Comparison of ENCODE assay signal across 8 cellular contexts in genomic region chr4:20251061-20251795, GRCh38. TPM values are rescaled to one million over a fixed set of nuclear protein-coding genes. Genes with fewer than 3 reads are reported as not detected.
DNase-seq lines count a peak whose midpoint lies in the region; ATAC-seq and TF ChIP-seq lines count a peak whose summit lies in the region.

No MANE protein-coding gene starts in this region.

- H3K27ac Mint-ChIP-seq in activated T-cell treated with anti-CD3 and anti-CD28 coated beads, Interleukin-2, amount 50 U/mL, for 72 hours, result no peak overlapping the region
- H3K27ac Mint-ChIP-seq in activated T-cell treated with anti-CD3 and anti-CD28 coated beads, Interleukin-2, amount 50 U/mL, for 24 hours, result no peak overlapping the region
- no peak overlapping the region for H3K27ac Mint-ChIP-seq in stimulated activated effector memory CD8-positive, alpha-beta T cell treated with anti-CD3 and anti-CD28 coated beads, Interleukin-12 subunit alpha, Interleukin-12 subunit beta, amount 100 ng/mL, for 72 hours

- H3K9me3 Mint-ChIP-seq in activated T-cell treated with anti-CD3 and anti-CD28 coated beads, Interleukin-2, amount 50 U/mL, for 72 hours, result no peaks in the 10 kb centered on the region
- peaks cover 3% of the 10 kb centered on the region for H3K9me3 Mint-ChIP-seq in activated T-cell treated with anti-CD3 and anti-CD28 coated beads, Interleukin-2, amount 50 U/mL, for 24 hours
- H3K9me3 Mint-ChIP-seq in stimulated activated effector memory CD8-positive, alpha-beta T cell treated with anti-CD3 and anti-CD28 coated beads, Interleukin-12 subunit alpha, Interleukin-12 subunit beta, amount 100 ng/mL, for 72 hours, result peaks cover 6% of the 10 kb centered on the region

- H3K27me3 ChIP-seq in PC-3 (ENCODE audit: low read length) (no peaks in the 10 kb centered on the region), foreskin keratinocyte (no peaks in the 10 kb centered on the region)

- intact Hi-C loops in PC-3 (cut with micrococcal nuclease), result loop anchor here (5.0 kb wide), 1 partner anchor 794 kb away; no protein-coding TSS in a partner anchor

- H3K27ac ChIP-seq in PC-3 (ENCODE audit: low read length) (peak overlapping the region; percentile 28; the same call in 1 of the 2 replicates), foreskin keratinocyte (no peak overlapping the region)

- TF ChIP-seq CTCF in PC-3 (conservative IDR thresholded peaks at IDR 0.05; ENCODE audit: low read depth, low read length), result no peak
- TF ChIP-seq CTCF in foreskin keratinocyte (conservative IDR thresholded peaks at IDR 0.05), result no peak

- H3K36me3 ChIP-seq in PC-3 (ENCODE audit: low read depth, low read length), result no peaks in the 10 kb centered on the region

- CTCF ChIA-PET in PC-3 (lab: Charles Lee), result no interaction called here

- H3K9me3 ChIP-seq in PC-3 (ENCODE audit: low read length), result no peaks in the 10 kb centered on the region

- H3K4me3 ChIP-seq in PC-3 (ENCODE audit: low read length), result peak overlapping the region; percentile 96

- DNase-seq in activated T-cell treated with anti-CD3 and anti-CD28 coated beads, Interleukin-2, amount 50 U/mL, for 72 hours, result no peak
- DNase-seq in activated T-cell treated with anti-CD3 and anti-CD28 coated beads, Interleukin-2, amount 50 U/mL, for 24 hours, result no peak
- DNase-seq in PC-3 (peak; percentile 13), foreskin keratinocyte (peak in 1 of 2 donors; percentile 17), DMS53 (lab: John Stamatoyannopoulos, UW) (no peak), iPS-NIHi11 (ENCODE audit: low spot score) (no peak), activated gamma-delta T cell (lab: John Stamatoyannopoulos, UW) (no peak)
- DNase-seq in stimulated activated effector memory CD8-positive, alpha-beta T cell treated with anti-CD3 and anti-CD28 coated beads, Interleukin-12 subunit alpha, Interleukin-12 subunit beta, amount 100 ng/mL, for 72 hours (ENCODE audit: low spot score in 2 of 2), result no peak

- peak overlapping the region; percentile 52 to 61 for H3K4me3 Mint-ChIP-seq in activated T-cell treated with anti-CD3 and anti-CD28 coated beads, Interleukin-2, amount 50 U/mL, for 72 hours
- no peak overlapping the region for H3K4me3 Mint-ChIP-seq in activated T-cell treated with anti-CD3 and anti-CD28 coated beads, Interleukin-2, amount 50 U/mL, for 24 hours
- peak overlapping the region; percentile 4 for H3K4me3 Mint-ChIP-seq in stimulated activated effector memory CD8-positive, alpha-beta T cell treated with anti-CD3 and anti-CD28 coated beads, Interleukin-12 subunit alpha, Interleukin-12 subunit beta, amount 100 ng/mL, for 72 hours

- H3F3A ChIP-seq in PC-3 (ENCODE audit: low read length, unreplicated experiment), result no peaks in the 10 kb centered on the region

- TSS peak; percentile 82 for BruUV-seq in PC-3 (replicated peaks; lab: Mats Ljungman, UMichigan)

- peak overlapping the region; percentile 76 for H3K9ac ChIP-seq in PC-3 (ENCODE audit: low read length)

- POLR2A ChIA-PET in PC-3 (lab: Charles Lee; ENCODE audit: unreplicated experiment), result interaction anchor here (0.6 to 0.7 kb wide), 2 partner anchors 14 to 695 kb away, joined by 3 read pairs; no protein-coding TSS in a partner anchor

- H3K4me2 ChIP-seq in PC-3 (ENCODE audit: low read length), result peak overlapping the region; percentile 98

- H3K79me2 ChIP-seq in PC-3 (ENCODE audit: low read length), result peaks cover 45% of the 10 kb centered on the region

- H3K4me1 ChIP-seq in PC-3 (ENCODE audit: insufficient read depth, low read length) (peaks cover 29% of the 10 kb centered on the region), foreskin keratinocyte (no peaks in the 10 kb centered on the region)

- H4K20me1 ChIP-seq in PC-3 (ENCODE audit: low read length), result peaks cover 36% of the 10 kb centered on the region

- H3K9me2 ChIP-seq in PC-3 (replicated peaks; ENCODE audit: low read length), result no peaks in the 10 kb centered on the region

- peaks cover 10% of the 10 kb centered on the region for H3K4me1 Mint-ChIP-seq in activated T-cell treated with anti-CD3 and anti-CD28 coated beads, Interleukin-2, amount 50 U/mL, for 72 hours (ENCODE audit: low read depth)
- peaks cover 9% of the 10 kb centered on the region for H3K4me1 Mint-ChIP-seq in activated T-cell treated with anti-CD3 and anti-CD28 coated beads, Interleukin-2, amount 50 U/mL, for 24 hours (ENCODE audit: low read depth)
- no peaks in the 10 kb centered on the region for H3K4me1 Mint-ChIP-seq in stimulated activated effector memory CD8-positive, alpha-beta T cell treated with anti-CD3 and anti-CD28 coated beads, Interleukin-12 subunit alpha, Interleukin-12 subunit beta, amount 100 ng/mL, for 72 hours

- ATAC-seq in activated T-cell treated with anti-CD3 and anti-CD28 coated beads, Interleukin-2, amount 50 U/mL, for 72 hours (replicated peaks in 1 of 2), result no peak
- ATAC-seq in PC-3 (peak; percentile 7), foreskin keratinocyte (peak; percentile 18)
- no peak for ATAC-seq in stimulated activated effector memory CD8-positive, alpha-beta T cell treated with anti-CD3 and anti-CD28 coated beads, Interleukin-12 subunit alpha, Interleukin-12 subunit beta, amount 100 ng/mL, for 72 hours

- H3K36me3 Mint-ChIP-seq in activated T-cell treated with anti-CD3 and anti-CD28 coated beads, Interleukin-2, amount 50 U/mL, for 72 hours (ENCODE audit: insufficient read depth in 2 of 2), result peaks cover 2 to 8% of the 10 kb centered on the region in 2 donors
- H3K36me3 Mint-ChIP-seq in activated T-cell treated with anti-CD3 and anti-CD28 coated beads, Interleukin-2, amount 50 U/mL, for 24 hours (ENCODE audit: low read depth), result no peaks in the 10 kb centered on the region
- H3K36me3 Mint-ChIP-seq in stimulated activated effector memory CD8-positive, alpha-beta T cell treated with anti-CD3 and anti-CD28 coated beads, Interleukin-12 subunit alpha, Interleukin-12 subunit beta, amount 100 ng/mL, for 72 hours, result no peaks in the 10 kb centered on the region

- peak overlapping the region; percentile 89 for H2AFZ ChIP-seq in PC-3 (ENCODE audit: low read length)

- peaks cover 48% of the 10 kb centered on the region for H3K27me3 Mint-ChIP-seq in activated T-cell treated with anti-CD3 and anti-CD28 coated beads, Interleukin-2, amount 50 U/mL, for 72 hours (ENCODE audit: low read depth)
- peaks cover 56% of the 10 kb centered on the region for H3K27me3 Mint-ChIP-seq in activated T-cell treated with anti-CD3 and anti-CD28 coated beads, Interleukin-2, amount 50 U/mL, for 24 hours

RNA-seq across cellular contexts. Expression of gene SLIT2, which starts 0.5 kb away (rescaled TPM):
- total RNA-seq in activated T-cell treated with anti-CD3 and anti-CD28 coated beads, Interleukin-2, amount 50 U/mL, for 72 hours, result not detected
- total RNA-seq in PC-3 (2014; rRNA removed), result 19.1 and 28.7 TPM in 2 replicates
- total RNA-seq in foreskin keratinocyte, result 22.6 and 26.9 TPM in 2 replicates
- polyA plus RNA-seq in foreskin keratinocyte, result 4.5 and 6.0 TPM in 2 replicates

Comparison
In these comparisons a context has a peak if more than half of its experiments do, and no peak if none do; other contexts are left out.
1. ATAC-seq: peak in PC-3 (single experiment) and foreskin keratinocyte (single experiment); none in activated T-cell treated with anti-CD3 and anti-CD28 coated beads, Interleukin-2, amount 50 U/mL, for 72 hours (0 of 2) and stimulated activated effector memory CD8-positive, alpha-beta T cell treated with anti-CD3 and anti-CD28 coated beads, Interleukin-12 subunit alpha, Interleukin-12 subunit beta, amount 100 ng/mL, for 72 hours (single experiment).
2. RNA of gene SLIT2, which starts 0.5 kb away (total RNA-seq): 22.6 to 26.9 TPM in foreskin keratinocyte and 19.1 to 28.7 TPM in PC-3; not detected in activated T-cell treated with anti-CD3 and anti-CD28 coated beads, Interleukin-2, amount 50 U/mL, for 72 hours; every median in the first group is over 10 times any median in the second.